ENCODE assay signal across 1 cellular context in the genomic region with DNA sequence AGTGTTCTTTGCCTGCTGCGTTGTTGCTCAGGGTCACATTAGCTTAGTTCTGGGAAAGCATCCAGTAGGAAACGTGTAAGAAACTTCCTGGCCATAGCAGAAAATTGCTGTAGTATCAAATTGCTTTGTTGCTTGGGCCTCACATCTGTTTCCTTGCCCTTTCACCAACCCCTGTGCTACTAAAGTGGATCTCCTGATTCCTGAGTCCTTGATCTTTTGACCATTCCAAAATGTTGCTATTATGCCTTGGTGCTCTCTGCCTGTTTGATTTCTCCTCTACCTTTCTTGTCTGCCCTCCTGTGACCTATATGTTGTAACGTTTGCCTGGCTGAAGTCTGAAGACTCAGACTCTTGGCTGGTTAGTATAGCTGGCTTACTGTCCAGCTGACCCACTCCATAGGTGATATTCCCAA.
A peak's percentile ranks its signal among the peaks of the same experiment; 100 is the strongest.
TF ChIP-seq lines count a peak whose summit lies in the region.

No MANE protein-coding gene starts in this region.

TF ChIP-seq in HepG2, 621 proteins besides CTCF, POLR2A, EP300 and RAD21 (continued from another document and continues in another):
- TF ChIP-seq, protein P1, sequence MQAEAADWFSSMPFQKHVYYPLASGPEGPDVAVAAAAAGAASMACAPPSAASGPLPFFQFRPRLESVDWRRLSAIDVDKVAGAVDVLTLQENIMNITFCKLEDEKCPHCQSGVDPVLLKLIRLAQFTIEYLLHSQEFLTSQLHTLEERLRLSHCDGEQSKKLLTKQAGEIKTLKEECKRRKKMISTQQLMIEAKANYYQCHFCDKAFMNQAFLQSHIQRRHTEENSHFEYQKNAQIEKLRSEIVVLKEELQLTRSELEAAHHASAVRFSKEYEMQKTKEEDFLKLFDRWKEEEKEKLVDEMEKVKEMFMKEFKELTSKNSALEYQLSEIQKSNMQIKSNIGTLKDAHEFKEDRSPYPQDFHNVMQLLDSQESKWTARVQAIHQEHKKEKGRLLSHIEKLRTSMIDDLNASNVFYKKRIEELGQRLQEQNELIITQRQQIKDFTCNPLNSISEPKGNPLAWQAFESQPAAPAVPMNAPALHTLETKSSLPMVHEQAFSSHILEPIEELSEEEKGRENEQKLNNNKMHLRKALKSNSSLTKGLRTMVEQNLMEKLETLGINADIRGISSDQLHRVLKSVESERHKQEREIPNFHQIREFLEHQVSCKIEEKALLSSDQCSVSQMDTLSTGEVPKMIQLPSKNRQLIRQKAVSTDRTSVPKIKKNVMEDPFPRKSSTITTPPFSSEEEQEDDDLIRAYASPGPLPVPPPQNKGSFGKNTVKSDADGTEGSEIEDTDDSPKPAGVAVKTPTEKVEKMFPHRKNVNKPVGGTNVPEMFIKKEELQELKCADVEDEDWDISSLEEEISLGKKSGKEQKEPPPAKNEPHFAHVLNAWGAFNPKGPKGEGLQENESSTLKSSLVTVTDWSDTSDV (CRISPR knock-in tag; IDR thresholded peaks at IDR 0.05), result no peak
- TF ChIP-seq, protein P2, sequence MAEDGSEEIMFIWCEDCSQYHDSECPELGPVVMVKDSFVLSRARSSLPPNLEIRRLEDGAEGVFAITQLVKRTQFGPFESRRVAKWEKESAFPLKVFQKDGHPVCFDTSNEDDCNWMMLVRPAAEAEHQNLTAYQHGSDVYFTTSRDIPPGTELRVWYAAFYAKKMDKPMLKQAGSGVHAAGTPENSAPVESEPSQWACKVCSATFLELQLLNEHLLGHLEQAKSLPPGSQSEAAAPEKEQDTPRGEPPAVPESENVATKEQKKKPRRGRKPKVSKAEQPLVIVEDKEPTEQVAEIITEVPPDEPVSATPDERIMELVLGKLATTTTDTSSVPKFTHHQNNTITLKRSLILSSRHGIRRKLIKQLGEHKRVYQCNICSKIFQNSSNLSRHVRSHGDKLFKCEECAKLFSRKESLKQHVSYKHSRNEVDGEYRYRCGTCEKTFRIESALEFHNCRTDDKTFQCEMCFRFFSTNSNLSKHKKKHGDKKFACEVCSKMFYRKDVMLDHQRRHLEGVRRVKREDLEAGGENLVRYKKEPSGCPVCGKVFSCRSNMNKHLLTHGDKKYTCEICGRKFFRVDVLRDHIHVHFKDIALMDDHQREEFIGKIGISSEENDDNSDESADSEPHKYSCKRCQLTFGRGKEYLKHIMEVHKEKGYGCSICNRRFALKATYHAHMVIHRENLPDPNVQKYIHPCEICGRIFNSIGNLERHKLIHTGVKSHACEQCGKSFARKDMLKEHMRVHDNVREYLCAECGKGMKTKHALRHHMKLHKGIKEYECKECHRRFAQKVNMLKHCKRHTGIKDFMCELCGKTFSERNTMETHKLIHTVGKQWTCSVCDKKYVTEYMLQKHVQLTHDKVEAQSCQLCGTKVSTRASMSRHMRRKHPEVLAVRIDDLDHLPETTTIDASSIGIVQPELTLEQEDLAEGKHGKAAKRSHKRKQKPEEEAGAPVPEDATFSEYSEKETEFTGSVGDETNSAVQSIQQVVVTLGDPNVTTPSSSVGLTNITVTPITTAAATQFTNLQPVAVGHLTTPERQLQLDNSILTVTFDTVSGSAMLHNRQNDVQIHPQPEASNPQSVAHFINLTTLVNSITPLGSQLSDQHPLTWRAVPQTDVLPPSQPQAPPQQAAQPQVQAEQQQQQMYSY (CRISPR knock-in tag; IDR thresholded peaks at IDR 0.05), result no peak
- no peak for TF ChIP-seq ZNF672 (CRISPR knock-in tag; IDR thresholded peaks at IDR 0.05)
- TF ChIP-seq YY1 (IDR thresholded peaks at IDR 0.05; ENCODE audit: insufficient read depth, insufficient replicate concordance, low read depth, low read length), result no peak
- no peak for TF ChIP-seq ZNF232 (CRISPR knock-in tag; IDR thresholded peaks at IDR 0.05; ENCODE audit: borderline replicate concordance)
- TF ChIP-seq ZNF737 (CRISPR knock-in tag; IDR thresholded peaks at IDR 0.05; ENCODE audit: borderline replicate concordance), result no peak
- TF ChIP-seq ZNF160 (CRISPR knock-in tag; IDR thresholded peaks at IDR 0.05), result no peak
- TF ChIP-seq MXD4 (CRISPR knock-in tag; IDR thresholded peaks at IDR 0.05), result no peak
- TF ChIP-seq, protein P3, sequence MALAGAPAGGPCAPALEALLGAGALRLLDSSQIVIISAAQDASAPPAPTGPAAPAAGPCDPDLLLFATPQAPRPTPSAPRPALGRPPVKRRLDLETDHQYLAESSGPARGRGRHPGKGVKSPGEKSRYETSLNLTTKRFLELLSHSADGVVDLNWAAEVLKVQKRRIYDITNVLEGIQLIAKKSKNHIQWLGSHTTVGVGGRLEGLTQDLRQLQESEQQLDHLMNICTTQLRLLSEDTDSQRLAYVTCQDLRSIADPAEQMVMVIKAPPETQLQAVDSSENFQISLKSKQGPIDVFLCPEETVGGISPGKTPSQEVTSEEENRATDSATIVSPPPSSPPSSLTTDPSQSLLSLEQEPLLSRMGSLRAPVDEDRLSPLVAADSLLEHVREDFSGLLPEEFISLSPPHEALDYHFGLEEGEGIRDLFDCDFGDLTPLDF (CRISPR knock-in tag; IDR thresholded peaks at IDR 0.05), result no peak
- TF ChIP-seq, protein P4, sequence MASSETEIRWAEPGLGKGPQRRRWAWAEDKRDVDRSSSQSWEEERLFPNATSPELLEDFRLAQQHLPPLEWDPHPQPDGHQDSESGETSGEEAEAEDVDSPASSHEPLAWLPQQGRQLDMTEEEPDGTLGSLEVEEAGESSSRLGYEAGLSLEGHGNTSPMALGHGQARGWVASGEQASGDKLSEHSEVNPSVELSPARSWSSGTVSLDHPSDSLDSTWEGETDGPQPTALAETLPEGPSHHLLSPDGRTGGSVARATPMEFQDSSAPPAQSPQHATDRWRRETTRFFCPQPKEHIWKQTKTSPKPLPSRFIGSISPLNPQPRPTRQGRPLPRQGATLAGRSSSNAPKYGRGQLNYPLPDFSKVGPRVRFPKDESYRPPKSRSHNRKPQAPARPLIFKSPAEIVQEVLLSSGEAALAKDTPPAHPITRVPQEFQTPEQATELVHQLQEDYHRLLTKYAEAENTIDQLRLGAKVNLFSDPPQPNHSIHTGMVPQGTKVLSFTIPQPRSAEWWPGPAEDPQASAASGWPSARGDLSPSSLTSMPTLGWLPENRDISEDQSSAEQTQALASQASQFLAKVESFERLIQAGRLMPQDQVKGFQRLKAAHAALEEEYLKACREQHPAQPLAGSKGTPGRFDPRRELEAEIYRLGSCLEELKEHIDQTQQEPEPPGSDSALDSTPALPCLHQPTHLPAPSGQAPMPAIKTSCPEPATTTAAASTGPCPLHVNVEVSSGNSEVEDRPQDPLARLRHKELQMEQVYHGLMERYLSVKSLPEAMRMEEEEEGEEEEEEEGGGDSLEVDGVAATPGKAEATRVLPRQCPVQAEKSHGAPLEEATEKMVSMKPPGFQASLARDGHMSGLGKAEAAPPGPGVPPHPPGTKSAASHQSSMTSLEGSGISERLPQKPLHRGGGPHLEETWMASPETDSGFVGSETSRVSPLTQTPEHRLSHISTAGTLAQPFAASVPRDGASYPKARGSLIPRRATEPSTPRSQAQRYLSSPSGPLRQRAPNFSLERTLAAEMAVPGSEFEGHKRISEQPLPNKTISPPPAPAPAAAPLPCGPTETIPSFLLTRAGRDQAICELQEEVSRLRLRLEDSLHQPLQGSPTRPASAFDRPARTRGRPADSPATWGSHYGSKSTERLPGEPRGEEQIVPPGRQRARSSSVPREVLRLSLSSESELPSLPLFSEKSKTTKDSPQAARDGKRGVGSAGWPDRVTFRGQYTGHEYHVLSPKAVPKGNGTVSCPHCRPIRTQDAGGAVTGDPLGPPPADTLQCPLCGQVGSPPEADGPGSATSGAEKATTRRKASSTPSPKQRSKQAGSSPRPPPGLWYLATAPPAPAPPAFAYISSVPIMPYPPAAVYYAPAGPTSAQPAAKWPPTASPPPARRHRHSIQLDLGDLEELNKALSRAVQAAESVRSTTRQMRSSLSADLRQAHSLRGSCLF (CRISPR knock-in tag; IDR thresholded peaks at IDR 0.05; ENCODE audit: borderline replicate concordance), result no peak
- TF ChIP-seq, protein P5, sequence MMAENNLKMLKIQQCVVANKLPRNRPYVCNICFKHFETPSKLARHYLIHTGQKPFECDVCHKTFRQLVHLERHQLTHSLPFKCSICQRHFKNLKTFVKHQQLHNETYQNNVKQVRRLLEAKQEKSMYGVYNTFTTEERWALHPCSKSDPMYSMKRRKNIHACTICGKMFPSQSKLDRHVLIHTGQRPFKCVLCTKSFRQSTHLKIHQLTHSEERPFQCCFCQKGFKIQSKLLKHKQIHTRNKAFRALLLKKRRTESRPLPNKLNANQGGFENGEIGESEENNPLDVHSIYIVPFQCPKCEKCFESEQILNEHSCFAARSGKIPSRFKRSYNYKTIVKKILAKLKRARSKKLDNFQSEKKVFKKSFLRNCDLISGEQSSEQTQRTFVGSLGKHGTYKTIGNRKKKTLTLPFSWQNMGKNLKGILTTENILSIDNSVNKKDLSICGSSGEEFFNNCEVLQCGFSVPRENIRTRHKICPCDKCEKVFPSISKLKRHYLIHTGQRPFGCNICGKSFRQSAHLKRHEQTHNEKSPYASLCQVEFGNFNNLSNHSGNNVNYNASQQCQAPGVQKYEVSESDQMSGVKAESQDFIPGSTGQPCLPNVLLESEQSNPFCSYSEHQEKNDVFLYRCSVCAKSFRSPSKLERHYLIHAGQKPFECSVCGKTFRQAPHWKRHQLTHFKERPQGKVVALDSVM (CRISPR knock-in tag; IDR thresholded peaks at IDR 0.05), result no peak
- TF ChIP-seq BCL6 (CRISPR knock-in tag; IDR thresholded peaks at IDR 0.05), result 0 out of 2 replicates have a peak, but pooled peaks have one; percentile 8
- TF ChIP-seq ZBTB8A (CRISPR knock-in tag; IDR thresholded peaks at IDR 0.05; ENCODE audit: borderline replicate concordance, low read depth), result no peak
- no peak for TF ChIP-seq STAT5B (CRISPR knock-in tag; IDR thresholded peaks at IDR 0.05)
- no peak for TF ChIP-seq NR3C1 (CRISPR knock-in tag; IDR thresholded peaks at IDR 0.05)
- TF ChIP-seq ZFP90 (CRISPR knock-in tag; IDR thresholded peaks at IDR 0.05; ENCODE audit: borderline replicate concordance), result no peak
- no peak for TF ChIP-seq SYNCRIP (IDR thresholded peaks at IDR 0.05; ENCODE audit: insufficient read depth, low read depth, low read length)
- TF ChIP-seq, protein P6, sequence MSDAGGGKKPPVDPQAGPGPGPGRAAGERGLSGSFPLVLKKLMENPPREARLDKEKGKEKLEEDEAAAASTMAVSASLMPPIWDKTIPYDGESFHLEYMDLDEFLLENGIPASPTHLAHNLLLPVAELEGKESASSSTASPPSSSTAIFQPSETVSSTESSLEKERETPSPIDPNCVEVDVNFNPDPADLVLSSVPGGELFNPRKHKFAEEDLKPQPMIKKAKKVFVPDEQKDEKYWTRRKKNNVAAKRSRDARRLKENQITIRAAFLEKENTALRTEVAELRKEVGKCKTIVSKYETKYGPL (CRISPR knock-in tag; IDR thresholded peaks at IDR 0.05), result no peak
- TF ChIP-seq, protein P7, sequence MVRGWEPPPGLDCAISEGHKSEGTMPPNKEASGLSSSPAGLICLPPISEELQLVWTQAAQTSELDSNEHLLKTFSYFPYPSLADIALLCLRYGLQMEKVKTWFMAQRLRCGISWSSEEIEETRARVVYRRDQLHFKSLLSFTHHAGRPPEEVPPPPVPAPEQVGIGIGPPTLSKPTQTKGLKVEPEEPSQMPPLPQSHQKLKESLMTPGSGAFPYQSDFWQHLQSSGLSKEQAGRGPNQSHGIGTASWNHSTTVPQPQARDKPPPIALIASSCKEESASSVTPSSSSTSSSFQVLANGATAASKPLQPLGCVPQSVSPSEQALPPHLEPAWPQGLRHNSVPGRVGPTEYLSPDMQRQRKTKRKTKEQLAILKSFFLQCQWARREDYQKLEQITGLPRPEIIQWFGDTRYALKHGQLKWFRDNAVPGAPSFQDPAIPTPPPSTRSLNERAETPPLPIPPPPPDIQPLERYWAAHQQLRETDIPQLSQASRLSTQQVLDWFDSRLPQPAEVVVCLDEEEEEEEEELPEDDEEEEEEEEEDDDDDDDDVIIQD (CRISPR knock-in tag; IDR thresholded peaks at IDR 0.05; ENCODE audit: low read depth), result peak; percentile 21; the same call in 1 of the 2 replicates
- no peak for TF ChIP-seq TSC22D2 (CRISPR knock-in tag; IDR thresholded peaks at IDR 0.05; ENCODE audit: borderline replicate concordance)
- peak; percentile 22; the same call in 1 of the 2 replicates for TF ChIP-seq SOX5 (CRISPR knock-in tag; IDR thresholded peaks at IDR 0.05; ENCODE audit: borderline replicate concordance)
- TF ChIP-seq, protein P8, sequence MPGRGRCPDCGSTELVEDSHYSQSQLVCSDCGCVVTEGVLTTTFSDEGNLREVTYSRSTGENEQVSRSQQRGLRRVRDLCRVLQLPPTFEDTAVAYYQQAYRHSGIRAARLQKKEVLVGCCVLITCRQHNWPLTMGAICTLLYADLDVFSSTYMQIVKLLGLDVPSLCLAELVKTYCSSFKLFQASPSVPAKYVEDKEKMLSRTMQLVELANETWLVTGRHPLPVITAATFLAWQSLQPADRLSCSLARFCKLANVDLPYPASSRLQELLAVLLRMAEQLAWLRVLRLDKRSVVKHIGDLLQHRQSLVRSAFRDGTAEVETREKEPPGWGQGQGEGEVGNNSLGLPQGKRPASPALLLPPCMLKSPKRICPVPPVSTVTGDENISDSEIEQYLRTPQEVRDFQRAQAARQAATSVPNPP (CRISPR knock-in tag; IDR thresholded peaks at IDR 0.05), result no peak
- no peak for TF ChIP-seq POGZ (CRISPR knock-in tag; IDR thresholded peaks at IDR 0.05)
- TF ChIP-seq ZNF772 (CRISPR knock-in tag; IDR thresholded peaks at IDR 0.05), result no peak
- TF ChIP-seq, protein P9, sequence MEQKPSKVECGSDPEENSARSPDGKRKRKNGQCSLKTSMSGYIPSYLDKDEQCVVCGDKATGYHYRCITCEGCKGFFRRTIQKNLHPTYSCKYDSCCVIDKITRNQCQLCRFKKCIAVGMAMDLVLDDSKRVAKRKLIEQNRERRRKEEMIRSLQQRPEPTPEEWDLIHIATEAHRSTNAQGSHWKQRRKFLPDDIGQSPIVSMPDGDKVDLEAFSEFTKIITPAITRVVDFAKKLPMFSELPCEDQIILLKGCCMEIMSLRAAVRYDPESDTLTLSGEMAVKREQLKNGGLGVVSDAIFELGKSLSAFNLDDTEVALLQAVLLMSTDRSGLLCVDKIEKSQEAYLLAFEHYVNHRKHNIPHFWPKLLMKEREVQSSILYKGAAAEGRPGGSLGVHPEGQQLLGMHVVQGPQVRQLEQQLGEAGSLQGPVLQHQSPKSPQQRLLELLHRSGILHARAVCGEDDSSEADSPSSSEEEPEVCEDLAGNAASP (CRISPR knock-in tag; IDR thresholded peaks at IDR 0.05; ENCODE audit: borderline replicate concordance), result peak; percentile 20; the same call in 1 of the 2 replicates
- no peak for TF ChIP-seq MAFF (IDR thresholded peaks at IDR 0.05; ENCODE audit: low read depth, low read length)
- no peak for TF ChIP-seq ZNF12 (CRISPR knock-in tag; IDR thresholded peaks at IDR 0.05)
- no peak for TF ChIP-seq TMF1 (CRISPR knock-in tag; IDR thresholded peaks at IDR 0.05; ENCODE audit: low read depth)
- no peak for TF ChIP-seq RBFOX2 (IDR thresholded peaks at IDR 0.05; ENCODE audit: low read depth, low read length)
- TF ChIP-seq REL (CRISPR knock-in tag; conservative IDR thresholded peaks at IDR 0.05), result no peak
- no peak for TF ChIP-seq LCORL (IDR thresholded peaks at IDR 0.05)
- peak; percentile 25; the same call in 1 of the 2 replicates for TF ChIP-seq LCORL (CRISPR knock-in tag; IDR thresholded peaks at IDR 0.05)
- TF ChIP-seq ZNF556 (CRISPR knock-in tag; IDR thresholded peaks at IDR 0.05; ENCODE audit: borderline replicate concordance), result no peak
- TF ChIP-seq ZNF44 (CRISPR knock-in tag; IDR thresholded peaks at IDR 0.05), result 0 out of 2 replicates have a peak, but pooled peaks have one; percentile 69
